In genomic region chr6:157017861-157018260, GRCh38 we compare ENCODE assay signal across 20 cellular contexts.
DNase-seq lines count a peak whose midpoint lies in the region; ATAC-seq and TF ChIP-seq lines count a peak whose summit lies in the region.
"Had no signal": no experiment of that assay in that cellular context is flagged by ENCODE, and none has a peak within 500 bp of the region (broad histone marks: within the 10 kb centered on the region; RNA-seq: fewer than 3 reads in every experiment).

No MANE protein-coding gene starts in this region.

- H3K27ac Mint-ChIP-seq in activated CD4-positive, alpha-beta memory T cell treated with anti-CD3 and anti-CD28 coated beads for 36 hours, result peak overlapping the region; percentile 49
- no peak overlapping the region for H3K27ac Mint-ChIP-seq in activated CD4-positive, alpha-beta memory T cell treated with anti-CD3 and anti-CD28 coated beads, Interleukin-2, amount 10 ng/mL, durations not matched to agents 7 days and 5 days
- H3K27ac Mint-ChIP-seq in IgD-negative memory B cell, result peak overlapping the region in 2 of 3 donors; percentile 22 to 48
- H3K27ac Mint-ChIP-seq: CD8-positive, alpha-beta T cell; dendritic cell treated with granulocyte-macrophage colony-stimulating factor and Interleukin-4, amounts not matched to agents 40 ng/mL and 50 ng/mL, for 4 days had no signal

- POLR2A ChIA-PET in activated CD4-positive, alpha-beta memory T cell treated with anti-CD3 and anti-CD28 coated beads for 36 hours (lab: Charles Lee), result interaction anchor here (0.8 kb wide), 2 partner anchors 38 to 54 kb away, joined by 3 read pairs; no protein-coding TSS in a partner anchor
- POLR2A ChIA-PET in activated CD4-positive, alpha-beta memory T cell treated with anti-CD3 and anti-CD28 coated beads, Interleukin-2, amount 10 ng/mL, durations not matched to agents 7 days and 5 days (lab: Charles Lee), result no interaction called here

- H3K27me3 ChIP-seq in psoas muscle (ENCODE audit: insufficient read depth in 3 of 3, low read length in 2 of 3), result no peaks in the 10 kb centered on the region
- H3K27me3 ChIP-seq: esophagus squamous epithelium, SJCRH30 had no signal

- peak; percentile 27 for DNase-seq in activated CD4-positive, alpha-beta memory T cell treated with anti-CD3 and anti-CD28 coated beads for 36 hours
- no peak for DNase-seq in activated CD4-positive, alpha-beta memory T cell treated with anti-CD3 and anti-CD28 coated beads, Interleukin-2, amount 10 ng/mL, durations not matched to agents 7 days and 5 days
- peak; percentile 73 for DNase-seq in amniotic epithelial cell (ENCODE audit: low read depth)
- DNase-seq in psoas muscle, result no peak
- no peak for DNase-seq in stimulated activated naive CD4-positive, alpha-beta T cell (lab: John Stamatoyannopoulos, UW)
- no peak for DNase-seq in NCI-H345 (lab: John Stamatoyannopoulos, UW)
- DNase-seq: activated effector memory CD4-positive, alpha-beta T cell treated with Interleukin-2 at 50 U/mL for 16 hours; CD8-positive, alpha-beta T cell; esophagus squamous epithelium; left colon; NCI-H2171 treated with DMSO at 0.1 percent for 48 hours; SJCRH30; stimulated activated CD4-positive, alpha-beta T cell treated with anti-CD3 and anti-CD28 coated beads, Interleukin-4, amount 100 ng/mL, for 24 hours; T-helper 9 cell; trophoblast cell had no signal

- no peaks in the 10 kb centered on the region for H3K9me3 ChIP-seq in psoas muscle
- H3K9me3 ChIP-seq: A549, esophagus squamous epithelium, SJCRH30 had no signal

- no peaks in the 10 kb centered on the region for H3K36me3 Mint-ChIP-seq in activated CD4-positive, alpha-beta memory T cell treated with anti-CD3 and anti-CD28 coated beads for 36 hours
- no peaks in the 10 kb centered on the region for H3K36me3 Mint-ChIP-seq in activated CD4-positive, alpha-beta memory T cell treated with anti-CD3 and anti-CD28 coated beads, Interleukin-2, amount 10 ng/mL, durations not matched to agents 7 days and 5 days (ENCODE audit: low read depth)
- H3K36me3 Mint-ChIP-seq in IgD-negative memory B cell, result peaks cover 2% of the 10 kb centered on the region

- no peaks in the 10 kb centered on the region for H3K27me3 Mint-ChIP-seq in activated CD4-positive, alpha-beta memory T cell treated with anti-CD3 and anti-CD28 coated beads for 36 hours
- no peaks in the 10 kb centered on the region for H3K27me3 Mint-ChIP-seq in activated CD4-positive, alpha-beta memory T cell treated with anti-CD3 and anti-CD28 coated beads, Interleukin-2, amount 10 ng/mL, durations not matched to agents 7 days and 5 days
- peaks cover 2% of the 10 kb centered on the region for H3K27me3 Mint-ChIP-seq in IgD-negative memory B cell
- H3K27me3 Mint-ChIP-seq: dendritic cell treated with granulocyte-macrophage colony-stimulating factor and Interleukin-4, amounts not matched to agents 40 ng/mL and 50 ng/mL, for 4 days had no signal

- no peaks in the 10 kb centered on the region for H3K9me3 Mint-ChIP-seq in activated CD4-positive, alpha-beta memory T cell treated with anti-CD3 and anti-CD28 coated beads for 36 hours
- H3K9me3 Mint-ChIP-seq in activated CD4-positive, alpha-beta memory T cell treated with anti-CD3 and anti-CD28 coated beads, Interleukin-2, amount 10 ng/mL, durations not matched to agents 7 days and 5 days, result no peaks in the 10 kb centered on the region
- H3K9me3 Mint-ChIP-seq in IgD-negative memory B cell, result no peaks in the 10 kb centered on the region
- H3K9me3 Mint-ChIP-seq: CD8-positive, alpha-beta T cell; dendritic cell treated with granulocyte-macrophage colony-stimulating factor and Interleukin-4, amounts not matched to agents 40 ng/mL and 50 ng/mL, for 4 days had no signal

- no peak overlapping the region for H3K4me3 ChIP-seq in psoas muscle
- H3K4me3 ChIP-seq: A549, esophagus squamous epithelium, SJCRH30 had no signal

- H3K27ac ChIP-seq in psoas muscle, result peak overlapping the region; percentile 100
- H3K27ac ChIP-seq: A549, esophagus squamous epithelium, SJCRH30 had no signal

- peaks cover 33% of the 10 kb centered on the region for H3K4me1 Mint-ChIP-seq in activated CD4-positive, alpha-beta memory T cell treated with anti-CD3 and anti-CD28 coated beads for 36 hours (ENCODE audit: low read depth)
- H3K4me1 Mint-ChIP-seq in activated CD4-positive, alpha-beta memory T cell treated with anti-CD3 and anti-CD28 coated beads, Interleukin-2, amount 10 ng/mL, durations not matched to agents 7 days and 5 days, result peaks cover 38% of the 10 kb centered on the region
- peaks cover 41 to 62% (median 62%) of the 10 kb centered on the region in 3 donors for H3K4me1 Mint-ChIP-seq in IgD-negative memory B cell

- H3K4me1 ChIP-seq in psoas muscle, result peaks cover 61% of the 10 kb centered on the region

- CTCF ChIA-PET in activated CD4-positive, alpha-beta memory T cell treated with anti-CD3 and anti-CD28 coated beads for 36 hours (lab: Charles Lee), result no interaction called here
- CTCF ChIA-PET in activated CD4-positive, alpha-beta memory T cell treated with anti-CD3 and anti-CD28 coated beads, Interleukin-2, amount 10 ng/mL, durations not matched to agents 7 days and 5 days (lab: Charles Lee), result interaction anchor here (0.6 kb wide), 1 partner anchor 259 kb away, joined by 3 read pairs; no protein-coding TSS in a partner anchor

- TF ChIP-seq CTCF in psoas muscle (IDR thresholded peaks at IDR 0.05), result no peak

- H3K36me3 ChIP-seq in psoas muscle (ENCODE audit: insufficient read depth in 1 of 2, low read depth in 1 of 2), result no peaks in the 10 kb centered on the region
- H3K36me3 ChIP-seq: esophagus squamous epithelium, SJCRH30 had no signal

- ATAC-seq in psoas muscle (no peak), GM18868 (IDR thresholded peaks at IDR 0.05; ENCODE audit: unreplicated experiment) (no peak)
- ATAC-seq: A549; CD8-positive, alpha-beta T cell; HCT116; left colon had no signal

- intact Hi-C loops in activated CD4-positive, alpha-beta memory T cell treated with anti-CD3 and anti-CD28 coated beads for 36 hours (cut with micrococcal nuclease), result no loop called here
- intact Hi-C loops in psoas muscle (cut with DNase I), result loop anchor here in 1 of 2 donors (5.0 kb wide), 1 partner anchor 36 kb away; no protein-coding TSS in a partner anchor

- H3K4me3 Mint-ChIP-seq in activated CD4-positive, alpha-beta memory T cell treated with anti-CD3 and anti-CD28 coated beads for 36 hours, result no peak overlapping the region
- no peak overlapping the region for H3K4me3 Mint-ChIP-seq in activated CD4-positive, alpha-beta memory T cell treated with anti-CD3 and anti-CD28 coated beads, Interleukin-2, amount 10 ng/mL, durations not matched to agents 7 days and 5 days
- peak overlapping the region in 2 of 4 donors; percentile 15 to 80 for H3K4me3 Mint-ChIP-seq in IgD-negative memory B cell
- H3K4me3 Mint-ChIP-seq: CD8-positive, alpha-beta T cell; dendritic cell treated with granulocyte-macrophage colony-stimulating factor and Interleukin-4, amounts not matched to agents 40 ng/mL and 50 ng/mL, for 4 days had no signal

Comparison
In these comparisons a context has a peak if more than half of its experiments do, and no peak if none do; other contexts are left out.
1. DNase-seq: peak in activated CD4-positive, alpha-beta memory T cell treated with anti-CD3 and anti-CD28 coated beads for 36 hours (single experiment) and amniotic epithelial cell (single experiment); none in activated CD4-positive, alpha-beta memory T cell treated with anti-CD3 and anti-CD28 coated beads, Interleukin-2, amount 10 ng/mL, durations not matched to agents 7 days and 5 days (single experiment), psoas muscle (0 of 2), stimulated activated naive CD4-positive, alpha-beta T cell (0 of 6) and NCI-H345 (single experiment).